ENCODE assay signal across 25 cellular contexts in genomic region chr3:74443102-74443501, GRCh38.
DNase-seq lines count a peak whose midpoint lies in the region; ATAC-seq, FAIRE-seq and TF ChIP-seq lines count a peak whose summit lies in the region.
"Had no signal": no experiment of that assay in that cellular context is flagged by ENCODE, and none has a peak within 500 bp of the region (broad histone marks: within the 10 kb centered on the region; RNA-seq: fewer than 3 reads in every experiment).

No MANE protein-coding gene starts in this region.

- H3K4me1 ChIP-seq in mammary epithelial cell (ENCODE audit: insufficient read depth, low read length) = peaks cover 17% of the 10 kb centered on the region
- no peaks in the 10 kb centered on the region for H3K4me1 ChIP-seq in psoas muscle
- H3K4me1 ChIP-seq: heart left ventricle, left ventricle myocardium inferior, parathyroid adenoma had no signal

- H3K9me3 ChIP-seq in mammary epithelial cell (replicated peaks; ENCODE audit: insufficient read depth, low read length) = no peaks in the 10 kb centered on the region
- no peaks in the 10 kb centered on the region for H3K9me3 ChIP-seq in psoas muscle
- H3K9me3 ChIP-seq: heart left ventricle, left ventricle myocardium inferior had no signal

- no peak overlapping the region for H3K4me3 Mint-ChIP-seq in HFFc6
- H3K4me3 Mint-ChIP-seq: activated CD4-positive, alpha-beta T cell treated with anti-CD3 and anti-CD28 coated beads for 36 hours; activated T-helper 1 cell treated with anti-CD3 and anti-CD28 coated beads, Interleukin-12 subunit alpha, Interleukin-12 subunit beta, Interleukin-2, Interleukin-4 antibody, amounts not matched to agents 30 ng/mL and 10 ng/mL and 1 ng/mL, durations not matched to agents 14 hours and 24 hours and 36 hours; nephron had no signal

- no peak overlapping the region for H3K4me3 ChIP-seq in AG09309 (ENCODE audit: control insufficient read depth, low read depth, low read length)
- H3K4me3 ChIP-seq in mammary epithelial cell (replicated peaks in 1 of 3; ENCODE audit: insufficient read depth in 1 of 3, low read depth in 2 of 3, low read length in 3 of 3) = no peak overlapping the region
- no peak overlapping the region for H3K4me3 ChIP-seq in psoas muscle
- H3K4me3 ChIP-seq: heart left ventricle, left ventricle myocardium inferior had no signal

- H3K27ac Mint-ChIP-seq in HFFc6 = peak overlapping the region; percentile 67
- H3K27ac Mint-ChIP-seq: activated CD4-positive, alpha-beta T cell treated with anti-CD3 and anti-CD28 coated beads for 36 hours; activated T-helper 1 cell treated with anti-CD3 and anti-CD28 coated beads, Interleukin-12 subunit alpha, Interleukin-12 subunit beta, Interleukin-2, Interleukin-4 antibody, amounts not matched to agents 30 ng/mL and 10 ng/mL and 1 ng/mL, durations not matched to agents 14 hours and 24 hours and 36 hours; nephron had no signal

- H3K9me3 Mint-ChIP-seq in HFFc6 = no peaks in the 10 kb centered on the region
- H3K9me3 Mint-ChIP-seq: nephron had no signal

- peak overlapping the region; percentile 41 for H3K27ac ChIP-seq in mammary epithelial cell (ENCODE audit: insufficient read depth, low read depth, low read length)
- H3K27ac ChIP-seq in psoas muscle = no peak overlapping the region
- H3K27ac ChIP-seq: C4-2B, heart left ventricle, left ventricle myocardium inferior, parathyroid adenoma had no signal

- CTCF ChIA-PET in mammary epithelial cell (lab: Charles Lee; ENCODE audit: low non-redundant PET) = no interaction called here

- no peaks in the 10 kb centered on the region for H3K27me3 ChIP-seq in mammary epithelial cell (ENCODE audit: insufficient read depth, low read length)
- H3K27me3 ChIP-seq in psoas muscle (ENCODE audit: insufficient read depth in 3 of 3, low read length in 2 of 3) = no peaks in the 10 kb centered on the region
- H3K27me3 ChIP-seq: heart left ventricle had no signal

- no peaks in the 10 kb centered on the region for H4K20me1 ChIP-seq in mammary epithelial cell (ENCODE audit: insufficient read depth, low read length)

- H3K9ac ChIP-seq in mammary epithelial cell (ENCODE audit: insufficient read depth, low read length) = no peak overlapping the region
- H3K9ac ChIP-seq: parathyroid adenoma had no signal

- H3K27me3 Mint-ChIP-seq in HFFc6 (ENCODE audit: insufficient read depth) = no peaks in the 10 kb centered on the region; the same call in 1 of the 2 replicates
- H3K27me3 Mint-ChIP-seq: activated CD4-positive, alpha-beta T cell treated with anti-CD3 and anti-CD28 coated beads for 36 hours had no signal

- dilution Hi-C loops in mammary epithelial cell (cut with HindIII; ENCODE audit: low sequenced_read_pairs) = no loop called here

- peak overlapping the region; percentile 59 for H3K4me2 ChIP-seq in mammary epithelial cell (ENCODE audit: insufficient read depth, low read depth, low read length)

- no TSS peak for BruUV-seq in mammary epithelial cell (replicated peaks; lab: Mats Ljungman, UMichigan)

- H3K4me1 Mint-ChIP-seq in HFFc6 (ENCODE audit: low read depth) = peaks cover 29% of the 10 kb centered on the region
- H3K4me1 Mint-ChIP-seq: activated CD4-positive, alpha-beta T cell treated with anti-CD3 and anti-CD28 coated beads for 36 hours had no signal

- in situ Hi-C loops in mammary epithelial cell (cut with MboI; ENCODE audit: low sequenced_read_pairs in 2 of 2) = no loop called here

- FAIRE-seq in GM19239 (lab: Jason Lieb, UNC) = no peak
- FAIRE-seq: HTR-8/SVneo had no signal

- no peak for ATAC-seq in psoas muscle
- ATAC-seq: activated CD4-positive, alpha-beta T cell treated with anti-CD3 and anti-CD28 coated beads for 36 hours; heart left ventricle had no signal

- peaks cover 9% of the 10 kb centered on the region for H3K79me2 ChIP-seq in mammary epithelial cell (ENCODE audit: insufficient read depth, low read length)
- H3K79me2 ChIP-seq: parathyroid adenoma had no signal

- H3K36me3 ChIP-seq in mammary epithelial cell (ENCODE audit: insufficient read depth, low read length) (peaks cover 4% of the 10 kb centered on the region), psoas muscle (ENCODE audit: insufficient read depth in 1 of 2, low read depth in 1 of 2) (no peaks in the 10 kb centered on the region)
- H3K36me3 ChIP-seq: heart left ventricle, left ventricle myocardium inferior had no signal

- intact Hi-C loops in mammary epithelial cell (cut with micrococcal nuclease) = loop anchor here (10.0 kb wide), 1 partner anchor 172 kb away; the partner anchor contains the start of gene CNTN3
- intact Hi-C loops in psoas muscle (cut with DNase I) = no loop called here

- TF ChIP-seq CTCF in AG09309 (IDR thresholded peaks at IDR 0.05; ENCODE audit: control insufficient read depth, insufficient read depth, low read depth, low read length, missing control alignments) (no peak), HFFc6 (IDR thresholded peaks at IDR 0.05) (no peak), mammary epithelial cell (conservative IDR thresholded peaks at IDR 0.05 in 1 of 2, IDR thresholded peaks at IDR 0.05 in 1 of 2; ENCODE audit: extremely low read depth in 1 of 2, insufficient read depth in 1 of 2, low read depth in 1 of 2, low read length in 2 of 2) (peak in 1 of 2 donors; percentile 29), psoas muscle (IDR thresholded peaks at IDR 0.05) (no peak)

- peak overlapping the region; percentile 79 for H2AFZ ChIP-seq in mammary epithelial cell (ENCODE audit: low read depth, low read length)
- H2AFZ ChIP-seq: parathyroid adenoma had no signal

- peak; percentile 17 for DNase-seq in AG09309 (ENCODE audit: low read depth)
- DNase-seq in HFFc6 = peak; percentile 41
- peak; percentile 93 for DNase-seq in mammary epithelial cell
- DNase-seq in iris pigment epithelial cell (ENCODE audit: low read depth) = peak; percentile 20
- no peak for DNase-seq in psoas muscle
- no peak for DNase-seq in activated CD4-positive, CD25-positive, alpha-beta regulatory T cell (lab: John Stamatoyannopoulos, UW)
- DNase-seq in HT-29 (ENCODE audit: low spot score) = no peak
- no peak for DNase-seq in GM19239 (ENCODE audit: insufficient read length, low spot score)
- DNase-seq: activated CD4-positive, alpha-beta T cell treated with anti-CD3 and anti-CD28 coated beads for 36 hours; activated naive CD4-positive, alpha-beta T cell treated with anti-CD3 and anti-CD28 coated beads, Interleukin-2, amount 50 U/mL, for 16 hours; aorta; Calu3; effector memory CD4-positive, alpha-beta T cell; heart left ventricle; left ventricle myocardium inferior; midbrain; NCI-H1694 treated with DMSO at 0.1 percent for 48 hours; SIG-M5; substantia nigra; T-helper 1 cell had no signal

- H3K36me3 Mint-ChIP-seq in HFFc6 (ENCODE audit: low read depth) = no peaks in the 10 kb centered on the region

Comparison
In these comparisons a context has a peak if more than half of its experiments do, and no peak if none do; other contexts are left out.
1. DNase-seq: peak in AG09309 (single experiment), HFFc6 (single experiment), mammary epithelial cell (single experiment) and iris pigment epithelial cell (single experiment); none in psoas muscle (0 of 2), activated CD4-positive, CD25-positive, alpha-beta regulatory T cell (0 of 4), HT-29 (single experiment) and GM19239 (single experiment).